ENCODE assay signal across 18 cellular contexts in genomic region chr1:81467433-81467832, GRCh38.
"Had no signal": no experiment of that assay in that cellular context is flagged by ENCODE, and none has a peak within 500 bp of the region (broad histone marks: within the 10 kb centered on the region; RNA-seq: fewer than 3 reads in every experiment).

No MANE protein-coding gene starts in this region.

- H3K4me3 ChIP-seq: body of pancreas, heart left ventricle, lung, ovary, psoas muscle, right lobe of liver, stomach, vagina had no signal

- DNase-seq: activated CD4-positive, alpha-beta T cell treated with anti-CD3 and anti-CD28 coated beads for 1 hour; activated gamma-delta T cell; body of pancreas; caudate nucleus; heart left ventricle; nephron progenitor cell; ovary; psoas muscle; right lobe of liver; small intestine; stimulated activated CD4-positive, alpha-beta T cell treated with anti-CD3 and anti-CD28 coated beads, Interleukin-15, amount 100 ng/mL, for 24 hours; stimulated activated CD4-positive, alpha-beta T cell treated with anti-CD3 and anti-CD28 coated beads, Interleukin-4, amount 100 ng/mL, for 1 hour; stomach; trophoblast cell had no signal

- H3K27me3 ChIP-seq: body of pancreas, heart left ventricle, ovary, right lobe of liver, stomach, vagina had no signal

- H3K4me1 ChIP-seq: body of pancreas, psoas muscle, right lobe of liver, stomach, vagina had no signal

- ATAC-seq: body of pancreas, heart left ventricle, left lobe of liver, psoas muscle, right lobe of liver had no signal

- H3K9me3 ChIP-seq: body of pancreas, heart left ventricle, ovary, psoas muscle, right lobe of liver, stomach, vagina had no signal

- H3K36me3 ChIP-seq: heart left ventricle, ovary, right lobe of liver, stomach, vagina had no signal

- H3K27ac ChIP-seq: body of pancreas, heart left ventricle, ovary, psoas muscle, right lobe of liver, stomach, vagina, VCaP had no signal
